ENCODE assay signal across 8 cellular contexts in the genomic region with DNA sequence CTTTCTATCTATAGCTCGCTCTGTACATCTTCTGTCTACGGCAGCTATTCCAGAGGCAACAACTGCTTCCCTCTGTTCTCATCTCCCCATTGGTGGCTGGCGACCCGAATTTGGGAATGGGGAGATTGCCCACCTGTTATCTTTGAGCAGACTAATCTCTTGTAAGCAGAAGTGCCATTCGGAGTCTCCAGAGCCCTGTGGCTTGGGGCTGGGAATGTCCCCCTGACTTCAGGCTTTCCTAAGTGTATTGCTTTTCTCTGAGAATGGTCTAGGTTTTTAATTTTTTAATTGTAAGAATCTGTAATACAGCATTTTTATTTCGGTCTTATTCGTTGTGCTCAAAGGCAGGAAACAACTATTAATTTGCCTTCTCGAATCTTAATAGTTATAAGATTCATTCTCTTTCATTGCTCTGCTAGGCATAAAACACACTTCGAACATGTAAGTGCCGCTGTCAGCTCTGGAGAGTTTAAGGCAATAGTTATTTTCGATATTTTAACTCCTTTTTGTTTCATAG. TPM values are rescaled to one million over a fixed set of nuclear protein-coding genes. Genes with fewer than 3 reads are reported as not detected.
DNase-seq lines count a peak whose midpoint lies in the region; ATAC-seq and TF ChIP-seq lines count a peak whose summit lies in the region.

No MANE protein-coding gene starts in this region.

- H3K4me3 ChIP-seq in psoas muscle: peak overlapping the region; percentile 87

- H3K4me1 ChIP-seq in psoas muscle: peaks cover 47% of the 10 kb centered on the region

- ATAC-seq in HG02973 (IDR thresholded peaks at IDR 0.05; ENCODE audit: unreplicated experiment) (peak; percentile 7), psoas muscle (peak in 2 of 4 donors; percentile 11 to 45)

- H3K36me3 ChIP-seq in psoas muscle (ENCODE audit: insufficient read depth in 1 of 2, low read depth in 1 of 2): no peaks in the 10 kb centered on the region

- DNase-seq in DMS 273 (lab: John Stamatoyannopoulos, UW; ENCODE audit: unreplicated experiment) (peak; percentile 41), DMS 273 treated with DMSO at 0.1 percent for 48 hours (lab: John Stamatoyannopoulos, UW) (no peak), glomerular visceral epithelial cell (ENCODE audit: extremely low spot score) (peak; percentile 2), psoas muscle (no peak), cortex of kidney (lab: John Stamatoyannopoulos, UW) (no peak), DMS114 treated with DMSO at 0.1 percent for 48 hours (lab: John Stamatoyannopoulos, UW; ENCODE audit: unreplicated experiment) (no peak)

- intact Hi-C loops in psoas muscle (cut with DNase I): loop anchor here (2.0 to 10.0 kb wide), 3 partner anchors 33 to 186 kb away; no protein-coding TSS in a partner anchor

- TF ChIP-seq CTCF in VCaP (conservative IDR thresholded peaks at IDR 0.05) (no peak), psoas muscle (IDR thresholded peaks at IDR 0.05) (no peak)

- no peaks in the 10 kb centered on the region for H3K9me3 ChIP-seq in psoas muscle

- H3K27ac ChIP-seq in VCaP: peak overlapping the region; percentile 89
- H3K27ac ChIP-seq in psoas muscle: peak overlapping the region; percentile 95

- no peaks in the 10 kb centered on the region for H3K27me3 ChIP-seq in psoas muscle (ENCODE audit: insufficient read depth in 3 of 3, low read length in 2 of 3)

- WGBS in psoas muscle, 3 donors: 0 to 2% (median 1%) methylated on average over 11 of the region's 11 CpGs

RNA-seq across cellular contexts. Expression of a gene that starts 0.4 kb away (rescaled TPM):
- 100 to 1,000 TPM; 110 to 159 (median 116) TPM for total RNA-seq in psoas muscle
- 10 to 100 TPM in 2 of 3 donors, 1 to 10 TPM in 1; 8.4 to 82.7 (median 33.7) TPM for polyA plus RNA-seq in psoas muscle

Comparison
In these comparisons a context has a peak if more than half of its experiments do, and no peak if none do; other contexts are left out.
1. DNase-seq: peak in DMS 273 (single experiment) and glomerular visceral epithelial cell (single experiment); none in DMS 273 treated with DMSO at 0.1 percent for 48 hours (single experiment), psoas muscle (0 of 2), cortex of kidney (single experiment) and DMS114 treated with DMSO at 0.1 percent for 48 hours (single experiment).